Comparison of ENCODE assay signal across 18 cellular contexts in the genomic region with DNA sequence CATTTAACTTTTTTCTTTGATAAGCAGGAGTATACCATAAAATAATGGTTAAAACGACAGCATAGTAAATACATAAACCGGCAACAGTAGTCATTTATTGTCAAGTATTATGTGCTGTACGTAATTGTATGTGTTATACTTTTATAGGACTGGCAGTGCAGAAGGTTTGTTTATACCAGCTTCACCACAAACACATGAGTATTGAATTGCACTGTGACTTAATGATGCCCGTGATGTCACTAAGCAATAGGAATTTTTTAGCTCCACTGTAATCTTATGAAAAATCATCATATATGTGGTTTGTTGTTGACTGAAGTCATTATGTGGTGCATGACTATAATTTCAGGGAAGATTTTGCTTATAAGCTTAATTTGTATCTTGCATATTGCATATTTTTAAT.
DNase-seq lines count a peak whose midpoint lies in the region; ATAC-seq and TF ChIP-seq lines count a peak whose summit lies in the region.
"Had no signal": no experiment of that assay in that cellular context is flagged by ENCODE, and none has a peak within 500 bp of the region (broad histone marks: within the 10 kb centered on the region; RNA-seq: fewer than 3 reads in every experiment).

No MANE protein-coding gene starts in this region.

- H3K27ac ChIP-seq in IMR-90 (ENCODE audit: insufficient read depth, low read length), result no peak overlapping the region
- H3K27ac ChIP-seq: 22Rv1; A549; BLaER1 treated with 17β-estradiol and CSF1 and Interleukin-3, amounts not matched to agents 10 nM and 100 nM; C4-2B had no signal

- no peak overlapping the region for H3K18ac ChIP-seq in IMR-90 (ENCODE audit: low read depth, low read length)

- H2AK5ac ChIP-seq in IMR-90 (ENCODE audit: low read depth, low read length), result no peak overlapping the region

- no peak overlapping the region for H3K4me3 ChIP-seq in IMR-90 (ENCODE audit: insufficient read depth, low read depth, low read length)
- H3K4me3 ChIP-seq: A549; BLaER1 treated with 17β-estradiol and CSF1 and Interleukin-3, amounts not matched to agents 10 nM and 100 nM; GM12878 had no signal

- no peak overlapping the region for H4K91ac ChIP-seq in IMR-90 (ENCODE audit: insufficient read depth, low read depth, low read length)

- no peak overlapping the region for H3K14ac ChIP-seq in IMR-90 (replicated peaks; ENCODE audit: low read depth, low read length)

- no peak overlapping the region for H2BK20ac ChIP-seq in IMR-90 (ENCODE audit: low read depth, low read length)

- H3K79me1 ChIP-seq in IMR-90 (ENCODE audit: low read depth in 1 of 2, low read length in 2 of 2), result no peaks in the 10 kb centered on the region

- H3K4me2 ChIP-seq in IMR-90 (ENCODE audit: low read depth, low read length), result no peak overlapping the region
- H3K4me2 ChIP-seq: A549; BLaER1 treated with 17β-estradiol and CSF1 and Interleukin-3, amounts not matched to agents 10 nM and 100 nM had no signal

- in situ Hi-C loops in IMR-90 (cut with MboI; ENCODE audit: low sequenced_read_pairs), result no loop called here

- no peak overlapping the region for H3K23ac ChIP-seq in IMR-90 (ENCODE audit: low read depth, low read length)

- no peak overlapping the region for H4K5ac ChIP-seq in IMR-90 (ENCODE audit: low read depth, low read length)

- POLR2A ChIA-PET in IMR-90 (lab: Charles Lee; ENCODE audit: unreplicated experiment), result no interaction called here

- no peak overlapping the region for H4K8ac ChIP-seq in IMR-90 (ENCODE audit: low read depth in 2 of 2, low read length in 2 of 2)

- intact Hi-C loops in IMR-90 (cut with micrococcal nuclease) (no loop called here), head of caudate nucleus (cut with DNase I) (no loop called here)

- H2BK5ac ChIP-seq in IMR-90 (ENCODE audit: low read depth, low read length, poor library complexity, severe bottlenecking), result no peak overlapping the region

- H3K9me1 ChIP-seq in IMR-90 (ENCODE audit: insufficient read depth, low read length), result no peaks in the 10 kb centered on the region

- no peak overlapping the region for H2BK15ac ChIP-seq in IMR-90 (ENCODE audit: low read depth, low read length)

- H3K9me3 ChIP-seq in IMR-90 (ENCODE audit: control insufficient read depth, insufficient read depth, low read length), result no peaks in the 10 kb centered on the region
- H3K9me3 ChIP-seq: A549, Caco-2 had no signal

- no peaks in the 10 kb centered on the region for H3K4me1 ChIP-seq in IMR-90 (ENCODE audit: control insufficient read depth, insufficient read depth, low read length)
- H3K4me1 ChIP-seq: A549; BLaER1 treated with 17β-estradiol and CSF1 and Interleukin-3, amounts not matched to agents 10 nM and 100 nM; Caco-2 had no signal

- no TSS peak for BruUV-seq in IMR-90 (replicated peaks; lab: Mats Ljungman, UMichigan)

- H3K27me3 ChIP-seq in IMR-90 (ENCODE audit: control insufficient read depth, insufficient read depth, low read length), result no peaks in the 10 kb centered on the region
- H3K27me3 ChIP-seq: BLaER1 treated with 17β-estradiol and CSF1 and Interleukin-3, amounts not matched to agents 10 nM and 100 nM had no signal

- TF ChIP-seq CTCF in IMR-90 (conservative IDR thresholded peaks at IDR 0.05; ENCODE audit: low read depth, low read length), result no peak

- no peak overlapping the region for H3K4ac ChIP-seq in IMR-90 (ENCODE audit: low read depth, low read length)

- no peak overlapping the region for H3K9ac ChIP-seq in IMR-90 (ENCODE audit: low read depth, low read length)
- H3K9ac ChIP-seq: BLaER1 treated with 17β-estradiol and CSF1 and Interleukin-3, amounts not matched to agents 10 nM and 100 nM had no signal

- dilution Hi-C loops in IMR-90 (cut with HindIII; ENCODE audit: low sequenced_read_pairs, unreplicated experiment), result no loop called here

- peak; percentile 5 for DNase-seq in EH (ENCODE audit: low read depth)
- DNase-seq in IMR-90, result peak; percentile 12
- DNase-seq in fibroblast of peridontal ligament (ENCODE audit: extremely low read depth), result peak; percentile 58
- DNase-seq in head of caudate nucleus, result no peak
- DNase-seq in activated T-cell treated with anti-CD3 and anti-CD28 coated beads, Interleukin-2, amount 50 U/mL, for 48 hours, result no peak
- DNase-seq: AML-193; Caco-2; Calu3; CD4-positive, alpha-beta T cell; CD8-positive, alpha-beta T cell; DMS79 treated with DMSO at 0.1 percent for 48 hours; EL; GDM1 had no signal

- H2AFZ ChIP-seq in IMR-90 (replicated peaks; ENCODE audit: low read length, poor library complexity), result no peak overlapping the region

- no CpG with 5 or more reads among the region's 4 CpGs for WGBS in IMR-90 (ENCODE audit: extremely low coverage in 2 of 2, insufficient read length in 1 of 2), 2 experiments

- H2AK9ac ChIP-seq in IMR-90 (replicated peaks; ENCODE audit: low read depth, low read length, poor library complexity), result no peak overlapping the region

- TF ChIP-seq POLR2A in IMR-90 (IDR thresholded peaks at IDR 0.05; ENCODE audit: low read depth, low read length), result no peak

- no peak for ATAC-seq in IMR-90 (ENCODE audit: low read depth)
- ATAC-seq: A549; CD8-positive, alpha-beta T cell; GM12878 had no signal

- no peak overlapping the region for H2BK120ac ChIP-seq in IMR-90 (ENCODE audit: low read depth, low read length)

- CTCF ChIA-PET in IMR-90 (lab: Yijun Ruan, JAX), result no interaction called here

- TF ChIP-seq RAD21 in IMR-90 (IDR thresholded peaks at IDR 0.05; ENCODE audit: low read length), result no peak

- no peaks in the 10 kb centered on the region for H3K36me3 ChIP-seq in IMR-90 (ENCODE audit: control insufficient read depth, insufficient read depth, low read length)
- H3K36me3 ChIP-seq: BLaER1 treated with 17β-estradiol and CSF1 and Interleukin-3, amounts not matched to agents 10 nM and 100 nM had no signal

- no peak overlapping the region for H3K56ac ChIP-seq in IMR-90 (ENCODE audit: extremely low read depth, insufficient read depth, low read length)

- no peaks in the 10 kb centered on the region for H4K20me1 ChIP-seq in IMR-90 (ENCODE audit: insufficient read depth, low read length)
- H4K20me1 ChIP-seq: BLaER1 treated with 17β-estradiol and CSF1 and Interleukin-3, amounts not matched to agents 10 nM and 100 nM had no signal

TF ChIP-seq in IMR-90, 13 proteins besides CTCF, POLR2A, EP300 and RAD21:
- no peak for TF ChIP-seq MAFK (IDR thresholded peaks at IDR 0.05; ENCODE audit: low read depth, low read length)
- no peak for TF ChIP-seq RCOR1 (IDR thresholded peaks at IDR 0.05; ENCODE audit: insufficient replicate concordance, low read length)
- TF ChIP-seq RFX5 (IDR thresholded peaks at IDR 0.05; ENCODE audit: low read depth, low read length), result no peak
- no peak for TF ChIP-seq SMC3 (IDR thresholded peaks at IDR 0.05; ENCODE audit: low read depth, low read length)
- TF ChIP-seq NFE2L2 (IDR thresholded peaks at IDR 0.05; ENCODE audit: low read depth, low read length), result no peak
- TF ChIP-seq, protein P1, sequence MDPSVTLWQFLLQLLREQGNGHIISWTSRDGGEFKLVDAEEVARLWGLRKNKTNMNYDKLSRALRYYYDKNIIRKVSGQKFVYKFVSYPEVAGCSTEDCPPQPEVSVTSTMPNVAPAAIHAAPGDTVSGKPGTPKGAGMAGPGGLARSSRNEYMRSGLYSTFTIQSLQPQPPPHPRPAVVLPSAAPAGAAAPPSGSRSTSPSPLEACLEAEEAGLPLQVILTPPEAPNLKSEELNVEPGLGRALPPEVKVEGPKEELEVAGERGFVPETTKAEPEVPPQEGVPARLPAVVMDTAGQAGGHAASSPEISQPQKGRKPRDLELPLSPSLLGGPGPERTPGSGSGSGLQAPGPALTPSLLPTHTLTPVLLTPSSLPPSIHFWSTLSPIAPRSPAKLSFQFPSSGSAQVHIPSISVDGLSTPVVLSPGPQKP (IDR thresholded peaks at IDR 0.05; ENCODE audit: borderline replicate concordance, low read depth, low read length), result no peak
- TF ChIP-seq CEBPB (IDR thresholded peaks at IDR 0.05; ENCODE audit: low read depth, low read length), result no peak
TF ChIP-seq in IMR-90: peak in this region for 0.

Comparison
In these comparisons a context has a peak if more than half of its experiments do, and no peak if none do; other contexts are left out.
1. DNase-seq: peak in EH (single experiment), IMR-90 (single experiment) and fibroblast of peridontal ligament (single experiment); none in head of caudate nucleus (0 of 42) and activated T-cell treated with anti-CD3 and anti-CD28 coated beads, Interleukin-2, amount 50 U/mL, for 48 hours (0 of 2).